11 cellular contexts compared by ENCODE assay signal in the genomic region with DNA sequence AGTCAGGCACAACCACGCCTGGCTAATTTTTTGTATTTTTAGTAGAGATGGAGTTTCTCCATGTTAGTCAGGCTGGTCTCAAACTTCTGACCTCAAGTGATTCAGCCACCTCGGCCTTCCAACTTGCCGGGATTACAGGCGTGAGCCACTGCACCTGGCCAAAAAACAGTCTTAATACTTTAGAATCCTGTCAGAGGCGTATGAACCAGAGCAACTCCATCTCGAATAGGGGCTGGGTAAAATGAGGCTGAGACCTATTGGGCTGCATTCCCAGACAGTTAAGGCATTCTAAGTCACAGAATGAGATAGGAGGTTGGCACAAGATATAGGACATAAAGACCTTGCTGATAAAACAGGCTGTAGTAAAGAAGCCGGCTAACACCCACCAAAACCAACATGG. TPM values are rescaled to one million over a fixed set of nuclear protein-coding genes. Genes with fewer than 3 reads are reported as not detected.
DNase-seq lines count a peak whose midpoint lies in the region; ATAC-seq, FAIRE-seq and TF ChIP-seq lines count a peak whose summit lies in the region.
"Not testable (repeated sequence)": the region's sequence is repeated elsewhere in the genome, so short reads cannot be mapped to it uniquely, and the experiment has no call there.
"Had no signal": no experiment of that assay in that cellular context is flagged by ENCODE, and none has a peak within 500 bp of the region (broad histone marks: within the 10 kb centered on the region; RNA-seq: fewer than 3 reads in every experiment).

No MANE protein-coding gene starts in this region.

- not testable (repeated sequence) for H3K36me3 Mint-ChIP-seq in CD4-positive, CD25-positive, alpha-beta regulatory T cell; GM23338 (ENCODE audit: low read depth); naive thymus-derived CD4-positive, alpha-beta T cell
- peaks cover 15% of the 10 kb centered on the region for H3K36me3 Mint-ChIP-seq in activated CD8-positive, alpha-beta T cell treated with anti-CD3 and anti-CD28 coated beads for 36 hours (ENCODE audit: low read depth)
- peaks cover 14% of the 10 kb centered on the region for H3K36me3 Mint-ChIP-seq in activated naive CD8-positive, alpha-beta T cell treated with anti-CD3 and anti-CD28 coated beads for 36 hours
- peaks cover 29% of the 10 kb centered on the region for H3K36me3 Mint-ChIP-seq in stimulated activated effector memory CD8-positive, alpha-beta T cell treated with anti-CD3 and anti-CD28 coated beads, Interleukin-12 subunit alpha, Interleukin-12 subunit beta, amount 100 ng/mL, for 72 hours

- not testable (repeated sequence) for ATAC-seq in CD4-positive, CD25-positive, alpha-beta regulatory T cell (ENCODE audit: low read depth in 2 of 2); GM23338; activated CD8-positive, alpha-beta T cell treated with anti-CD3 and anti-CD28 coated beads for 36 hours; K562; naive thymus-derived CD4-positive, alpha-beta T cell; stimulated activated effector memory CD8-positive, alpha-beta T cell treated with anti-CD3 and anti-CD28 coated beads, Interleukin-12 subunit alpha, Interleukin-12 subunit beta, amount 100 ng/mL, for 72 hours

- CTCF ChIA-PET in activated CD8-positive, alpha-beta T cell treated with anti-CD3 and anti-CD28 coated beads for 36 hours (lab: Charles Lee); K562 (lab: Yijun Ruan, JAX; ENCODE audit: low intra/inter-chr PET ratio); naive thymus-derived CD4-positive, alpha-beta T cell (lab: Charles Lee): not testable (repeated sequence)

- H3K36me3 ChIP-seq in CD4-positive, CD25-positive, alpha-beta regulatory T cell (ENCODE audit: control insufficient read depth, insufficient read depth, low read length); GM23338 (ENCODE audit: insufficient read depth); OCI-LY1 (ENCODE audit: insufficient read depth, low read length); K562 (ENCODE audit: control insufficient read depth, insufficient read depth, low read length); naive thymus-derived CD4-positive, alpha-beta T cell (ENCODE audit: control insufficient read depth in 2 of 3, insufficient read depth in 3 of 3, low read length in 3 of 3): not testable (repeated sequence)

- FAIRE-seq in K562 (lab: Jason Lieb, UNC): not testable (repeated sequence)

- not testable (repeated sequence) for H3K79me2 ChIP-seq in GM23338 (replicated peaks; ENCODE audit: insufficient read depth); K562 (ENCODE audit: control insufficient read depth, insufficient read depth, low read length)
- H3K79me2 ChIP-seq in OCI-LY1 (ENCODE audit: insufficient read depth, low read length): peaks cover 15% of the 10 kb centered on the region

- TF ChIP-seq EP300 in K562 (IDR thresholded peaks at IDR 0.05; ENCODE audit: low read length): not testable (repeated sequence)

- in situ Hi-C loops in K562 (cut with MboI): not testable (repeated sequence)

- H3K9me2 ChIP-seq in GM23338 (ENCODE audit: insufficient read depth); OCI-LY1 (ENCODE audit: low read depth, low read length): not testable (repeated sequence)

- 0 out of 2 replicates have a peak overlapping the region, but pooled peaks have one; percentile 38 for H2AFZ ChIP-seq in GM23338
- not testable (repeated sequence) for H2AFZ ChIP-seq in OCI-LY1 (ENCODE audit: low read length); K562 (ENCODE audit: low read depth, low read length)

- H3K4me2 ChIP-seq in GM23338; OCI-LY1 (ENCODE audit: low read length); K562 (ENCODE audit: insufficient read depth, low read length): not testable (repeated sequence)

- BruUV-seq in K562 (replicated peaks; lab: Mats Ljungman, UMichigan): not testable (repeated sequence)

- not testable (repeated sequence) for H4K20me1 ChIP-seq in GM23338 (replicated peaks; ENCODE audit: insufficient read depth); OCI-LY1 (ENCODE audit: insufficient read depth, low read length); K562 (replicated peaks; ENCODE audit: control insufficient read depth, insufficient read depth, low read length)

- POLR2A ChIA-PET in activated CD8-positive, alpha-beta T cell treated with anti-CD3 and anti-CD28 coated beads for 36 hours (lab: Charles Lee): interaction anchor here (0.6 kb wide), 1 partner anchor 1980 kb away, joined by 3 read pairs; no protein-coding TSS in a partner anchor
- POLR2A ChIA-PET in K562 (lab: Yijun Ruan, JAX); naive thymus-derived CD4-positive, alpha-beta T cell (lab: Charles Lee): not testable (repeated sequence)

- H3K9me3 ChIP-seq in CD4-positive, CD25-positive, alpha-beta regulatory T cell (ENCODE audit: control insufficient read depth in 2 of 2, low read length in 2 of 2); OCI-LY1 (ENCODE audit: low read length); K562 (replicated peaks; ENCODE audit: control insufficient read depth, insufficient read depth, low read depth, low read length); naive thymus-derived CD4-positive, alpha-beta T cell (ENCODE audit: control insufficient read depth in 2 of 3, low read length in 3 of 3): not testable (repeated sequence)

- 36% methylated on average over 7 of the region's 7 CpGs for WGBS in K562 (ENCODE audit: insufficient coverage, low coverage, missing lambda C conversion rate)

- not testable (repeated sequence) for H3K27me3 ChIP-seq in CD4-positive, CD25-positive, alpha-beta regulatory T cell (ENCODE audit: control insufficient read depth, insufficient read depth, low read length); GM23338 (ENCODE audit: insufficient read depth); OCI-LY1 (ENCODE audit: insufficient read depth, low read length); K562 (ENCODE audit: control insufficient read depth in 2 of 2, insufficient read depth in 2 of 2, low read length in 2 of 2); naive thymus-derived CD4-positive, alpha-beta T cell (ENCODE audit: control insufficient read depth in 2 of 2, insufficient read depth in 2 of 2, low read length in 2 of 2)

- not testable (repeated sequence) for H3K27me3 Mint-ChIP-seq in CD4-positive, CD25-positive, alpha-beta regulatory T cell; GM23338 (ENCODE audit: insufficient read depth, low read depth, poor library complexity); activated CD8-positive, alpha-beta T cell treated with anti-CD3 and anti-CD28 coated beads for 36 hours; activated naive CD8-positive, alpha-beta T cell treated with anti-CD3 and anti-CD28 coated beads for 36 hours; naive thymus-derived CD4-positive, alpha-beta T cell

- H3K9ac ChIP-seq in OCI-LY1 (ENCODE audit: low read length); K562 (ENCODE audit: insufficient read depth in 1 of 2, low read depth in 2 of 2, low read length in 2 of 2): not testable (repeated sequence)

- H3K4me1 ChIP-seq in CD4-positive, CD25-positive, alpha-beta regulatory T cell (ENCODE audit: control insufficient read depth, insufficient read depth, low read length, poor library complexity, severe bottlenecking): peaks cover 31% of the 10 kb centered on the region
- H3K4me1 ChIP-seq in GM23338 (ENCODE audit: insufficient read depth): not testable (repeated sequence)
- H3K4me1 ChIP-seq in OCI-LY1 (ENCODE audit: insufficient read depth, low read length, severe bottlenecking): peaks cover 64% of the 10 kb centered on the region
- peaks cover 4 to 12% of the 10 kb centered on the region in 2 experiments; a peak in 4 of 5 replicates for H3K4me1 ChIP-seq in K562 (replicated peaks in 1 of 2; ENCODE audit: control insufficient read depth in 2 of 2, insufficient read depth in 2 of 2, low read length in 2 of 2)
- H3K4me1 ChIP-seq in naive thymus-derived CD4-positive, alpha-beta T cell (ENCODE audit: control insufficient read depth in 2 of 2, insufficient read depth in 2 of 2, low read length in 2 of 2): peaks cover 25 to 31% of the 10 kb centered on the region in 2 donors

- peaks cover 6 to 54% (median 26%) of the 10 kb centered on the region in 4 donors for H3K4me1 Mint-ChIP-seq in CD4-positive, CD25-positive, alpha-beta regulatory T cell
- H3K4me1 Mint-ChIP-seq in GM23338: not testable (repeated sequence)
- H3K4me1 Mint-ChIP-seq in activated CD8-positive, alpha-beta T cell treated with anti-CD3 and anti-CD28 coated beads for 36 hours (ENCODE audit: low read depth): peaks cover 24% of the 10 kb centered on the region
- peaks cover 30% of the 10 kb centered on the region for H3K4me1 Mint-ChIP-seq in activated naive CD8-positive, alpha-beta T cell treated with anti-CD3 and anti-CD28 coated beads for 36 hours
- peaks cover 19 to 60% (median 40%) of the 10 kb centered on the region in 7 donors for H3K4me1 Mint-ChIP-seq in naive thymus-derived CD4-positive, alpha-beta T cell
- H3K4me1 Mint-ChIP-seq in stimulated activated effector memory CD8-positive, alpha-beta T cell treated with anti-CD3 and anti-CD28 coated beads, Interleukin-12 subunit alpha, Interleukin-12 subunit beta, amount 100 ng/mL, for 72 hours: peaks cover 39% of the 10 kb centered on the region

- peak overlapping the region in 2 of 4 donors; percentile 31 to 59 for H3K4me3 Mint-ChIP-seq in CD4-positive, CD25-positive, alpha-beta regulatory T cell
- H3K4me3 Mint-ChIP-seq in GM23338; activated CD8-positive, alpha-beta T cell treated with anti-CD3 and anti-CD28 coated beads for 36 hours; activated naive CD8-positive, alpha-beta T cell treated with anti-CD3 and anti-CD28 coated beads for 36 hours; naive thymus-derived CD4-positive, alpha-beta T cell; stimulated activated effector memory CD8-positive, alpha-beta T cell treated with anti-CD3 and anti-CD28 coated beads, Interleukin-12 subunit alpha, Interleukin-12 subunit beta, amount 100 ng/mL, for 72 hours: not testable (repeated sequence)

- not testable (repeated sequence) for TF ChIP-seq RAD21 in K562 (CRISPR knock-in tag; conservative IDR thresholded peaks at IDR 0.05 in 1 of 2, IDR thresholded peaks at IDR 0.05 in 1 of 2)

- not testable (repeated sequence) for H3K27ac ChIP-seq in CD4-positive, CD25-positive, alpha-beta regulatory T cell (ENCODE audit: insufficient read depth, low read length, poor library complexity, severe bottlenecking); GM23338 (ENCODE audit: low read depth); K562 (ENCODE audit: extremely low read depth, low read depth, low read length)
- peak overlapping the region; percentile 33 for H3K27ac ChIP-seq in OCI-LY1 (ENCODE audit: low read depth, low read length, poor library complexity, severe bottlenecking)
- H3K27ac ChIP-seq in naive thymus-derived CD4-positive, alpha-beta T cell (ENCODE audit: low read depth, low read length): peak overlapping the region; percentile 88

- not testable (repeated sequence) for DNase-seq in CD4-positive, CD25-positive, alpha-beta regulatory T cell; GM23338 (ENCODE audit: low spot score); activated CD8-positive, alpha-beta T cell treated with anti-CD3 and anti-CD28 coated beads for 36 hours; activated naive CD8-positive, alpha-beta T cell treated with anti-CD3 and anti-CD28 coated beads for 36 hours; K562 (ENCODE audit: extremely low read depth in 1 of 4, low spot score in 3 of 4); naive thymus-derived CD4-positive, alpha-beta T cell; stimulated activated effector memory CD8-positive, alpha-beta T cell treated with anti-CD3 and anti-CD28 coated beads, Interleukin-12 subunit alpha, Interleukin-12 subunit beta, amount 100 ng/mL, for 72 hours (ENCODE audit: low spot score in 2 of 2)

- not testable (repeated sequence) for TF ChIP-seq POLR2A in K562 (conservative IDR thresholded peaks at IDR 0.05)

- H3K9me1 ChIP-seq in K562 (ENCODE audit: control insufficient read depth, insufficient read depth, low read length): not testable (repeated sequence)

- H3K27ac Mint-ChIP-seq in CD4-positive, CD25-positive, alpha-beta regulatory T cell: peak overlapping the region; percentile 14 to 98 (median 78)
- not testable (repeated sequence) for H3K27ac Mint-ChIP-seq in GM23338
- peak overlapping the region; percentile 99 for H3K27ac Mint-ChIP-seq in activated CD8-positive, alpha-beta T cell treated with anti-CD3 and anti-CD28 coated beads for 36 hours
- H3K27ac Mint-ChIP-seq in activated naive CD8-positive, alpha-beta T cell treated with anti-CD3 and anti-CD28 coated beads for 36 hours: peak overlapping the region; percentile 34
- H3K27ac Mint-ChIP-seq in naive thymus-derived CD4-positive, alpha-beta T cell: peak overlapping the region in 8 of 9 donors; percentile 41 to 99 (median 98)
- H3K27ac Mint-ChIP-seq in stimulated activated effector memory CD8-positive, alpha-beta T cell treated with anti-CD3 and anti-CD28 coated beads, Interleukin-12 subunit alpha, Interleukin-12 subunit beta, amount 100 ng/mL, for 72 hours: peak overlapping the region; percentile 99

- not testable (repeated sequence) for H3K9me3 Mint-ChIP-seq in CD4-positive, CD25-positive, alpha-beta regulatory T cell; GM23338; activated CD8-positive, alpha-beta T cell treated with anti-CD3 and anti-CD28 coated beads for 36 hours; activated naive CD8-positive, alpha-beta T cell treated with anti-CD3 and anti-CD28 coated beads for 36 hours; naive thymus-derived CD4-positive, alpha-beta T cell; stimulated activated effector memory CD8-positive, alpha-beta T cell treated with anti-CD3 and anti-CD28 coated beads, Interleukin-12 subunit alpha, Interleukin-12 subunit beta, amount 100 ng/mL, for 72 hours

- H3K4me3 ChIP-seq in CD4-positive, CD25-positive, alpha-beta regulatory T cell (ENCODE audit: low read depth, low read length); GM23338; OCI-LY1 (ENCODE audit: low read depth, low read length, poor library complexity, severe bottlenecking); K562; naive thymus-derived CD4-positive, alpha-beta T cell (ENCODE audit: low read length): not testable (repeated sequence)

- intact Hi-C loops in activated CD8-positive, alpha-beta T cell treated with anti-CD3 and anti-CD28 coated beads for 36 hours (cut with micrococcal nuclease); K562 (cut with micrococcal nuclease): not testable (repeated sequence)
- intact Hi-C loops in naive thymus-derived CD4-positive, alpha-beta T cell (cut with micrococcal nuclease): loop anchor here in 1 of 2 donors (10.0 kb wide), 1 partner anchor 487 kb away; no protein-coding TSS in a partner anchor

- TF ChIP-seq CTCF in GM23338 (conservative IDR thresholded peaks at IDR 0.05; ENCODE audit: low read depth in 2 of 2); OCI-LY1 (IDR thresholded peaks at IDR 0.05; ENCODE audit: low read length); activated CD8-positive, alpha-beta T cell treated with anti-CD3 and anti-CD28 coated beads for 36 hours (IDR thresholded peaks at IDR 0.05); K562 (IDR thresholded peaks at IDR 0.05 in 2 of 3, conservative IDR thresholded peaks at IDR 0.05 in 1 of 3; ENCODE audit: insufficient read depth in 2 of 3, low read depth in 1 of 3, low read length in 3 of 3): not testable (repeated sequence)

- H3F3A ChIP-seq in GM23338 (replicated peaks; ENCODE audit: low read depth); OCI-LY1 (ENCODE audit: insufficient read depth, low read length): not testable (repeated sequence)

RNA-seq across cellular contexts. Expression of a gene that starts 3.0 kb away (rescaled TPM):
- 53.0 TPM for total RNA-seq in CD4-positive, CD25-positive, alpha-beta regulatory T cell
- 10 to 100 TPM; 33.5 to 43.2 (median 37.6) TPM for polyA plus RNA-seq in CD4-positive, CD25-positive, alpha-beta regulatory T cell
- not detected in 2 replicates for total RNA-seq in GM23338 (2014; rRNA removed; shearing (Covaris generic))
- polyA plus RNA-seq in GM23338 (2016; fragmentation: Nextera tagmentation; extraction: Ambion mirVana) (not detected in 2 replicates), K562 (2011; rRNA removed) (not detected in 2 replicates), K562 (2014; fragmentation: Illumina TruSeq; extraction: Trizol) (not detected in 2 replicates), K562 (2014; fragmentation: Nextera tagmentation; extraction: Ambion mirVana) (not detected), K562 (2014; rRNA removed) (not detected in 2 replicates)
- 10 to 100 TPM; 20.7 to 21.1 TPM for total RNA-seq in activated CD8-positive, alpha-beta T cell treated with anti-CD3 and anti-CD28 coated beads for 36 hours
- 10 to 100 TPM; 28.9 to 30.1 TPM for total RNA-seq in activated naive CD8-positive, alpha-beta T cell treated with anti-CD3 and anti-CD28 coated beads for 36 hours
- not detected in 2 replicates for total RNA-seq in K562 (2011; cell fraction: chromatin; rRNA removed; ENCODE audit: low replicate concordance)
- total RNA-seq in K562 (2011; cell fraction: nucleolus; rRNA removed): not detected in 2 replicates
- not detected in 2 replicates for total RNA-seq in K562 (2011; cell fraction: nucleoplasm; rRNA removed)
- total RNA-seq in K562 (2014; rRNA removed) (not detected in 2 replicates), K562 (2014; rRNA removed; fragmentation: Illumina TruSeq; extraction: Trizol) (not detected in 2 replicates), K562 (2015; rRNA removed; fragmentation: Illumina TruSeq; extraction: Trizol) (not detected in 2 replicates), K562 (2021) (not detected in 2 replicates)
- polyA plus RNA-seq in K562 (2011; cell fraction: cytosol; rRNA removed): not detected in 2 replicates
- polyA plus RNA-seq in K562 (2011; cell fraction: nucleus; rRNA removed): not detected in 2 replicates
- polyA plus RNA-seq in K562 (2012): not detected in 2 replicates
- polyA minus RNA-seq in K562 (2011; rRNA and poly(A)+ RNA removed): not detected in 2 replicates
- not detected in 2 replicates for polyA minus RNA-seq in K562 (2011; cell fraction: cytosol; rRNA and poly(A)+ RNA removed)
- polyA minus RNA-seq in K562 (2011; cell fraction: nucleus; rRNA and poly(A)+ RNA removed): not detected in 2 replicates
- 10 to 100 TPM; 12.9 to 36.1 (median 18.6) TPM for total RNA-seq in naive thymus-derived CD4-positive, alpha-beta T cell
- 10 to 100 TPM; 16.5 to 38.6 TPM for polyA plus RNA-seq in naive thymus-derived CD4-positive, alpha-beta T cell
- total RNA-seq: H4, HFFc6, HT1080 had no signal

RNA-seq across cellular contexts. Expression of a gene that starts 33.5 kb away (rescaled TPM):
- 31.0 TPM for total RNA-seq in CD4-positive, CD25-positive, alpha-beta regulatory T cell
- under 1 TPM; 0.22 to 0.79 (median 0.55) TPM for polyA plus RNA-seq in CD4-positive, CD25-positive, alpha-beta regulatory T cell
- total RNA-seq in GM23338 (2014; rRNA removed; shearing (Covaris generic)): 4.8 and 9.0 TPM in 2 replicates
- polyA plus RNA-seq in GM23338 (2016; fragmentation: Nextera tagmentation; extraction: Ambion mirVana): 1.9 and 2.5 TPM in 2 replicates
- 10 to 100 TPM; 17.3 to 17.7 TPM for total RNA-seq in activated CD8-positive, alpha-beta T cell treated with anti-CD3 and anti-CD28 coated beads for 36 hours
- total RNA-seq in activated naive CD8-positive, alpha-beta T cell treated with anti-CD3 and anti-CD28 coated beads for 36 hours: 10 to 100 TPM; 11.5 to 12.5 TPM
- total RNA-seq in K562 (2011; cell fraction: chromatin; rRNA removed; ENCODE audit: low replicate concordance): 46.0 and 78.8 TPM in 2 replicates
- total RNA-seq in K562 (2011; cell fraction: nucleolus; rRNA removed): 18.3 and 20.5 TPM in 2 replicates
- 44.7 and 57.6 TPM in 2 replicates for total RNA-seq in K562 (2011; cell fraction: nucleoplasm; rRNA removed)
- total RNA-seq in K562 (2014; rRNA removed): 5.0 and 8.9 TPM in 2 replicates
- total RNA-seq in K562 (2014; rRNA removed; fragmentation: Illumina TruSeq; extraction: Trizol): 12.8 and 18.2 TPM in 2 replicates
- 12.5 and 13.2 TPM in 2 replicates for total RNA-seq in K562 (2015; rRNA removed; fragmentation: Illumina TruSeq; extraction: Trizol)
- 16.1 and 16.6 TPM in 2 replicates for total RNA-seq in K562 (2021)
- 5.9 and 6.9 TPM in 2 replicates for polyA plus RNA-seq in K562 (2011; rRNA removed)
- polyA plus RNA-seq in K562 (2011; cell fraction: cytosol; rRNA removed): 2.5 and 4.5 TPM in 2 replicates
- 21.1 and 29.6 TPM in 2 replicates for polyA plus RNA-seq in K562 (2011; cell fraction: nucleus; rRNA removed)
- 2.3 and 3.1 TPM in 2 replicates for polyA plus RNA-seq in K562 (2012)
- 3.6 and 4.0 TPM in 2 replicates for polyA plus RNA-seq in K562 (2014; fragmentation: Illumina TruSeq; extraction: Trizol)
- under 1 TPM; 0.21 to 0.96 TPM for polyA plus RNA-seq in K562 (2014; fragmentation: Nextera tagmentation; extraction: Ambion mirVana)
- polyA plus RNA-seq in K562 (2014; rRNA removed): 2.5 and 3.1 TPM in 2 replicates
- 21.8 and 28.1 TPM in 2 replicates for polyA minus RNA-seq in K562 (2011; rRNA and poly(A)+ RNA removed)
- 8.1 and 15.2 TPM in 2 replicates for polyA minus RNA-seq in K562 (2011; cell fraction: cytosol; rRNA and poly(A)+ RNA removed)
- 21.9 and 43.3 TPM in 2 replicates for polyA minus RNA-seq in K562 (2011; cell fraction: nucleus; rRNA and poly(A)+ RNA removed)
- total RNA-seq in naive thymus-derived CD4-positive, alpha-beta T cell: 10 to 100 TPM; 23.8 to 36.1 (median 31.9) TPM
- 1 to 10 TPM; 1.1 to 2.2 TPM for polyA plus RNA-seq in naive thymus-derived CD4-positive, alpha-beta T cell

RNA-seq across cellular contexts. Expression of a gene that starts 33.5 kb away (rescaled TPM):
- total RNA-seq in CD4-positive, CD25-positive, alpha-beta regulatory T cell: 78.1 TPM
- 10 to 100 TPM; 34.4 to 44.3 (median 42.6) TPM for polyA plus RNA-seq in CD4-positive, CD25-positive, alpha-beta regulatory T cell
- total RNA-seq in GM23338 (2014; rRNA removed; shearing (Covaris generic)): 81.1 and 97.3 TPM in 2 replicates
- 25.8 and 28.2 TPM in 2 replicates for polyA plus RNA-seq in GM23338 (2016; fragmentation: Nextera tagmentation; extraction: Ambion mirVana)
- 10 to 100 TPM; 77.9 to 83.1 TPM for total RNA-seq in activated CD8-positive, alpha-beta T cell treated with anti-CD3 and anti-CD28 coated beads for 36 hours
- total RNA-seq in activated naive CD8-positive, alpha-beta T cell treated with anti-CD3 and anti-CD28 coated beads for 36 hours: 10 to 100 TPM; 93.3 to 96.0 TPM
- total RNA-seq in K562 (2011; cell fraction: chromatin; rRNA removed; ENCODE audit: low replicate concordance): 147 and 331 TPM in 2 replicates
- total RNA-seq in K562 (2011; cell fraction: nucleolus; rRNA removed): 125 and 159 TPM in 2 replicates
- total RNA-seq in K562 (2011; cell fraction: nucleoplasm; rRNA removed): 177 and 284 TPM in 2 replicates
- 72.2 and 87.8 TPM in 2 replicates for total RNA-seq in K562 (2014; rRNA removed)
- 119 and 126 TPM in 2 replicates for total RNA-seq in K562 (2014; rRNA removed; fragmentation: Illumina TruSeq; extraction: Trizol)
- total RNA-seq in K562 (2015; rRNA removed; fragmentation: Illumina TruSeq; extraction: Trizol): 103 and 109 TPM in 2 replicates
- 91.8 and 102 TPM in 2 replicates for total RNA-seq in K562 (2021)
- 137 and 154 TPM in 2 replicates for polyA plus RNA-seq in K562 (2011; rRNA removed)
- 51.4 and 88.4 TPM in 2 replicates for polyA plus RNA-seq in K562 (2011; cell fraction: cytosol; rRNA removed)
- 247 and 349 TPM in 2 replicates for polyA plus RNA-seq in K562 (2011; cell fraction: nucleus; rRNA removed)
- polyA plus RNA-seq in K562 (2012): 60.3 and 89.4 TPM in 2 replicates
- 103 and 125 TPM in 2 replicates for polyA plus RNA-seq in K562 (2014; fragmentation: Illumina TruSeq; extraction: Trizol)
- 10 to 100 TPM; 34.2 to 53.8 TPM for polyA plus RNA-seq in K562 (2014; fragmentation: Nextera tagmentation; extraction: Ambion mirVana)
- 91.6 and 99.5 TPM in 2 replicates for polyA plus RNA-seq in K562 (2014; rRNA removed)
- 170 and 175 TPM in 2 replicates for polyA minus RNA-seq in K562 (2011; rRNA and poly(A)+ RNA removed)
- 53.3 and 59.3 TPM in 2 replicates for polyA minus RNA-seq in K562 (2011; cell fraction: cytosol; rRNA and poly(A)+ RNA removed)
- polyA minus RNA-seq in K562 (2011; cell fraction: nucleus; rRNA and poly(A)+ RNA removed): 96.0 and 220 TPM in 2 replicates
- 100 to 1,000 TPM in 2 of 5 experiments, 10 to 100 TPM in 3; 70.9 to 138 (median 91.6) TPM for total RNA-seq in naive thymus-derived CD4-positive, alpha-beta T cell
- 10 to 100 TPM; 58.0 to 67.7 TPM for polyA plus RNA-seq in naive thymus-derived CD4-positive, alpha-beta T cell

Comparison
In these comparisons a context has a peak if more than half of its experiments do, and no peak if none do; other contexts are left out.
1. RNA of a gene that starts 3.0 kb away (total RNA-seq): 53.0 TPM in CD4-positive, CD25-positive, alpha-beta regulatory T cell (single experiment), 28.9 to 30.1 TPM in activated naive CD8-positive, alpha-beta T cell treated with anti-CD3 and anti-CD28 coated beads for 36 hours, 20.7 to 21.1 TPM in activated CD8-positive, alpha-beta T cell treated with anti-CD3 and anti-CD28 coated beads for 36 hours and 12.9 to 36.1 TPM in naive thymus-derived CD4-positive, alpha-beta T cell; not detected in K562 and not detected in GM23338; every median in the first group is over 10 times any median in the second.